8 cellular contexts compared by ENCODE assay signal in the genomic region with DNA sequence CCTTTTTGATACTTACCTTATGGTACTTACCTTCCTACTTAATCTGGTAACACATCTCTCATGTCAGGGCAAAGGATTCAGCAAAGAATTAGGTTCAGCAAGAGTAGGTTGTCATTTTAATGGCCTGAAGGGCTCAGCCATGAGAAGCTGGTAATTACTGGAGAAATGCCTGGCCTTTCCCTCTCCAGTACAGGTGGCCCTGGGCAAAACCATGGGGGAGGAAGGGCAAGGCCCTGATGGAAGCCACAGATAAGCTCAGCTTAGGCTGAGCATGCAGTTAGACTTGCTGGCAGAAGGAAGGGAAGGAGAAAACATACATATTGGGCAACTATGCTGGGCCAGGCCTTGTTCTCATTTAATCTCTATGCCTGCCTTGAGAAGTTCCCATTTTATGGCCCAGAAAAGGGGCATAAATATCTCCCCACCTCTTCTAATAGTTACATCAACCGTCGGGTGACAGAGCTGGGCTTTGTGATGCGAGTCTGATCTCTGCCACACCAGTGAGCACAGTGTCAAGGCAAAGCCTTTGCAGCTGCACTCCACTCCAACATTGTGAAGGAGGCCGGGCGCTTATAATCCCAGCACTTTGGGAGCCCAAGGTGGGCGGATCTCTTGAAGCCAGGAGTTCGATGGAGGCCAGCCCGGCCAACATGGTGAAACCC. TPM values are rescaled to one million over a fixed set of nuclear protein-coding genes. Genes with fewer than 3 reads are reported as not detected.
A peak's percentile ranks its signal among the peaks of the same experiment; 100 is the strongest.
DNase-seq lines count a peak whose midpoint lies in the region; ATAC-seq and TF ChIP-seq lines count a peak whose summit lies in the region.

No MANE protein-coding gene starts in this region.

- H3K36me3 Mint-ChIP-seq in activated CD4-positive, alpha-beta T cell treated with anti-CD3 and anti-CD28 coated beads for 36 hours (ENCODE audit: low read depth): peaks cover 11% of the 10 kb centered on the region

- no peaks in the 10 kb centered on the region for H4K20me1 ChIP-seq in hepatocyte (ENCODE audit: insufficient read depth, poor library complexity, severe bottlenecking)

- no peaks in the 10 kb centered on the region for H3K79me2 ChIP-seq in hepatocyte

- TF ChIP-seq CTCF in hepatocyte (IDR thresholded peaks at IDR 0.05; ENCODE audit: poor library complexity): no peak
- TF ChIP-seq CTCF in thoracic aorta (IDR thresholded peaks at IDR 0.05): no peak
- TF ChIP-seq CTCF in colonic mucosa (IDR thresholded peaks at IDR 0.05): no peak

- CTCF ChIA-PET in activated CD4-positive, alpha-beta T cell treated with anti-CD3 and anti-CD28 coated beads for 36 hours (lab: Charles Lee): interaction anchor here (0.7 to 1.6 kb wide), 2 partner anchors 9 to 88 kb away, joined by 3 read pairs; no protein-coding TSS in a partner anchor

- no peaks in the 10 kb centered on the region for H3K9me3 Mint-ChIP-seq in activated CD4-positive, alpha-beta T cell treated with anti-CD3 and anti-CD28 coated beads for 36 hours (ENCODE audit: low read depth)

- POLR2A ChIA-PET in activated CD4-positive, alpha-beta T cell treated with anti-CD3 and anti-CD28 coated beads for 36 hours (lab: Charles Lee): interaction anchor here (1.9 kb wide), 1 partner anchor 18 kb away, joined by 8 read pairs; a partner anchor contains a TSS

- no peak for ATAC-seq in activated CD4-positive, alpha-beta T cell treated with anti-CD3 and anti-CD28 coated beads for 36 hours
- ATAC-seq in thoracic aorta (ENCODE audit: insufficient number of reproducible peaks, low FRiP score, low read depth) (no peak), HG03571 (IDR thresholded peaks at IDR 0.05; ENCODE audit: unreplicated experiment) (no peak)

- H3K4me2 ChIP-seq in hepatocyte: no peak overlapping the region

- H2AFZ ChIP-seq in hepatocyte: no peak overlapping the region

- peak overlapping the region in 1 of 2 donors; percentile 12 for H3K9ac ChIP-seq in colonic mucosa (ENCODE audit: low read depth in 2 of 2, low read length in 2 of 2)

- H3K4me3 ChIP-seq in hepatocyte (no peak overlapping the region), thoracic aorta (no peak overlapping the region), colonic mucosa (no peak overlapping the region)

- 76% methylated on average over 8 of the region's 8 CpGs for WGBS in hepatocyte (ENCODE audit: low lambda C conversion rate, missing lambda C conversion rate)

- H3K27me3 ChIP-seq in hepatocyte (no peaks in the 10 kb centered on the region), thoracic aorta (replicated peaks; ENCODE audit: insufficient read depth) (no peaks in the 10 kb centered on the region), colonic mucosa (no peaks in the 10 kb centered on the region)

- DNase-seq in activated CD4-positive, alpha-beta T cell treated with anti-CD3 and anti-CD28 coated beads for 36 hours: no peak
- no peak for DNase-seq in activated CD4-positive, alpha-beta T cell treated with anti-CD3 and anti-CD28 coated beads for 1 hour
- DNase-seq in T1000 (lab: John Stamatoyannopoulos, UW) (peak; percentile 36), hepatocyte (ENCODE audit: low spot score) (no peak), thoracic aorta (ENCODE audit: low spot score) (no peak), kidney glomerular epithelial cell (lab: John Stamatoyannopoulos, UW) (no peak), colonic mucosa (no peak)

- intact Hi-C loops in activated CD4-positive, alpha-beta T cell treated with anti-CD3 and anti-CD28 coated beads for 36 hours (cut with DNase I, micrococcal nuclease): no loop called here
- intact Hi-C loops in colonic mucosa (cut with DNase I): no loop called here

- peaks cover 12% of the 10 kb centered on the region for H3K4me1 ChIP-seq in hepatocyte (ENCODE audit: insufficient read depth)
- peaks cover 12 to 28% of the 10 kb centered on the region in 2 donors for H3K4me1 ChIP-seq in thoracic aorta (ENCODE audit: control insufficient read depth in 1 of 2, low read depth in 2 of 2)
- H3K4me1 ChIP-seq in colonic mucosa: no peaks in the 10 kb centered on the region

- H3K36me3 ChIP-seq in hepatocyte (replicated peaks; ENCODE audit: insufficient read depth, low read depth) (no peaks in the 10 kb centered on the region), thoracic aorta (peaks cover 6% of the 10 kb centered on the region), colonic mucosa (no peaks in the 10 kb centered on the region)

- peaks cover 3% of the 10 kb centered on the region for H3K4me1 Mint-ChIP-seq in activated CD4-positive, alpha-beta T cell treated with anti-CD3 and anti-CD28 coated beads for 36 hours

- no peak overlapping the region for H3K4me3 Mint-ChIP-seq in activated CD4-positive, alpha-beta T cell treated with anti-CD3 and anti-CD28 coated beads for 36 hours

- peak overlapping the region; percentile 13 for H3K27ac Mint-ChIP-seq in activated CD4-positive, alpha-beta T cell treated with anti-CD3 and anti-CD28 coated beads for 36 hours

- peak overlapping the region; percentile 78 for H3K27ac ChIP-seq in hepatocyte
- peak overlapping the region; percentile 77 to 82 for H3K27ac ChIP-seq in thoracic aorta
- no peak overlapping the region for H3K27ac ChIP-seq in colonic mucosa

- no peaks in the 10 kb centered on the region for H3K9me2 ChIP-seq in hepatocyte (replicated peaks; ENCODE audit: insufficient read depth)

- H3K9me3 ChIP-seq in hepatocyte (ENCODE audit: low read depth) (no peaks in the 10 kb centered on the region), thoracic aorta (no peaks in the 10 kb centered on the region), colonic mucosa (no peaks in the 10 kb centered on the region)

- no peaks in the 10 kb centered on the region for H3K27me3 Mint-ChIP-seq in activated CD4-positive, alpha-beta T cell treated with anti-CD3 and anti-CD28 coated beads for 36 hours

RNA-seq across cellular contexts. Expression of a gene that starts 18.7 kb away (rescaled TPM):
- 10 to 100 TPM; 10.5 to 11.1 TPM for total RNA-seq in activated CD4-positive, alpha-beta T cell treated with anti-CD3 and anti-CD28 coated beads for 36 hours
- 23.1 and 25.6 TPM in 2 replicates for total RNA-seq in hepatocyte
- polyA plus RNA-seq in hepatocyte: 24.0 and 28.4 TPM in 2 replicates
- total RNA-seq in thoracic aorta: 10 to 100 TPM; 28.5 to 29.8 TPM
- total RNA-seq in colonic mucosa: 10 to 100 TPM in 1 of 2 donors, 1 to 10 TPM in 1; 7.8 to 12.2 TPM

RNA-seq across cellular contexts. Expression of a gene that starts 18.9 kb away (rescaled TPM):
- 10 to 100 TPM; 29.4 to 32.5 TPM for total RNA-seq in activated CD4-positive, alpha-beta T cell treated with anti-CD3 and anti-CD28 coated beads for 36 hours
- total RNA-seq in hepatocyte: 32.7 and 33.9 TPM in 2 replicates
- 5.7 and 10.9 TPM in 2 replicates for polyA plus RNA-seq in hepatocyte
- 100 to 1,000 TPM in 1 of 2 donors, 10 to 100 TPM in 1; 81.0 to 117 TPM for total RNA-seq in thoracic aorta
- total RNA-seq in colonic mucosa: 10 to 100 TPM; 89.8 to 96.1 TPM
